In the genomic region with DNA sequence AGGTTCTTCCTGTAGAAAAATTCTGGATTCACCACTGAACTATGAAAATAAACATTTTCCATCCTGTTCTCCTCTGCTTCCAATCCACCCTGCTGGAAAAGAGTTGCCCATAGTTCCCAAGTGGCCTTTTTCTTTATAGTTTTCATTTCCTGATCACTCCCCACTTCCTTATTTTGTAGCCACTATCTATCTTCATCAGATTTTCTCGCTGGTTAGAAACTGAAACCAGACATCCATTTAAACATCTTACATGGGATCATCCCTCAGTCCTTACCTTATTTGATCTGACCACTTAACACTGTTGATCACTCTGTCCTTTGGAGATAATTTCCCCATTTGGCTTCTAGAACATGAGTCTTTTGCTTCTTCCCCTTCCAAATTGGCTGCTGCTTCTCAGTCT, we compare ENCODE assay signal across 1 cellular context.
TF ChIP-seq lines count a peak whose summit lies in the region.

No MANE protein-coding gene starts in this region.

TF ChIP-seq in GM12878, 131 proteins besides CTCF, POLR2A, EP300 and RAD21 (continued from another document):
- TF ChIP-seq, protein P1, sequence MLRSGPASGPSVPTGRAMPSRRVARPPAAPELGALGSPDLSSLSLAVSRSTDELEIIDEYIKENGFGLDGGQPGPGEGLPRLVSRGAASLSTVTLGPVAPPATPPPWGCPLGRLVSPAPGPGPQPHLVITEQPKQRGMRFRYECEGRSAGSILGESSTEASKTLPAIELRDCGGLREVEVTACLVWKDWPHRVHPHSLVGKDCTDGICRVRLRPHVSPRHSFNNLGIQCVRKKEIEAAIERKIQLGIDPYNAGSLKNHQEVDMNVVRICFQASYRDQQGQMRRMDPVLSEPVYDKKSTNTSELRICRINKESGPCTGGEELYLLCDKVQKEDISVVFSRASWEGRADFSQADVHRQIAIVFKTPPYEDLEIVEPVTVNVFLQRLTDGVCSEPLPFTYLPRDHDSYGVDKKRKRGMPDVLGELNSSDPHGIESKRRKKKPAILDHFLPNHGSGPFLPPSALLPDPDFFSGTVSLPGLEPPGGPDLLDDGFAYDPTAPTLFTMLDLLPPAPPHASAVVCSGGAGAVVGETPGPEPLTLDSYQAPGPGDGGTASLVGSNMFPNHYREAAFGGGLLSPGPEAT (IDR thresholded peaks at IDR 0.05; ENCODE audit: low read depth), result no peak
- TF ChIP-seq, protein P2, sequence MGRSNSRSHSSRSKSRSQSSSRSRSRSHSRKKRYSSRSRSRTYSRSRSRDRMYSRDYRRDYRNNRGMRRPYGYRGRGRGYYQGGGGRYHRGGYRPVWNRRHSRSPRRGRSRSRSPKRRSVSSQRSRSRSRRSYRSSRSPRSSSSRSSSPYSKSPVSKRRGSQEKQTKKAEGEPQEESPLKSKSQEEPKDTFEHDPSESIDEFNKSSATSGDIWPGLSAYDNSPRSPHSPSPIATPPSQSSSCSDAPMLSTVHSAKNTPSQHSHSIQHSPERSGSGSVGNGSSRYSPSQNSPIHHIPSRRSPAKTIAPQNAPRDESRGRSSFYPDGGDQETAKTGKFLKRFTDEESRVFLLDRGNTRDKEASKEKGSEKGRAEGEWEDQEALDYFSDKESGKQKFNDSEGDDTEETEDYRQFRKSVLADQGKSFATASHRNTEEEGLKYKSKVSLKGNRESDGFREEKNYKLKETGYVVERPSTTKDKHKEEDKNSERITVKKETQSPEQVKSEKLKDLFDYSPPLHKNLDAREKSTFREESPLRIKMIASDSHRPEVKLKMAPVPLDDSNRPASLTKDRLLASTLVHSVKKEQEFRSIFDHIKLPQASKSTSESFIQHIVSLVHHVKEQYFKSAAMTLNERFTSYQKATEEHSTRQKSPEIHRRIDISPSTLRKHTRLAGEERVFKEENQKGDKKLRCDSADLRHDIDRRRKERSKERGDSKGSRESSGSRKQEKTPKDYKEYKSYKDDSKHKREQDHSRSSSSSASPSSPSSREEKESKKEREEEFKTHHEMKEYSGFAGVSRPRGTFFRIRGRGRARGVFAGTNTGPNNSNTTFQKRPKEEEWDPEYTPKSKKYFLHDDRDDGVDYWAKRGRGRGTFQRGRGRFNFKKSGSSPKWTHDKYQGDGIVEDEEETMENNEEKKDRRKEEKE (IDR thresholded peaks at IDR 0.05), result no peak
- TF ChIP-seq, protein P3, sequence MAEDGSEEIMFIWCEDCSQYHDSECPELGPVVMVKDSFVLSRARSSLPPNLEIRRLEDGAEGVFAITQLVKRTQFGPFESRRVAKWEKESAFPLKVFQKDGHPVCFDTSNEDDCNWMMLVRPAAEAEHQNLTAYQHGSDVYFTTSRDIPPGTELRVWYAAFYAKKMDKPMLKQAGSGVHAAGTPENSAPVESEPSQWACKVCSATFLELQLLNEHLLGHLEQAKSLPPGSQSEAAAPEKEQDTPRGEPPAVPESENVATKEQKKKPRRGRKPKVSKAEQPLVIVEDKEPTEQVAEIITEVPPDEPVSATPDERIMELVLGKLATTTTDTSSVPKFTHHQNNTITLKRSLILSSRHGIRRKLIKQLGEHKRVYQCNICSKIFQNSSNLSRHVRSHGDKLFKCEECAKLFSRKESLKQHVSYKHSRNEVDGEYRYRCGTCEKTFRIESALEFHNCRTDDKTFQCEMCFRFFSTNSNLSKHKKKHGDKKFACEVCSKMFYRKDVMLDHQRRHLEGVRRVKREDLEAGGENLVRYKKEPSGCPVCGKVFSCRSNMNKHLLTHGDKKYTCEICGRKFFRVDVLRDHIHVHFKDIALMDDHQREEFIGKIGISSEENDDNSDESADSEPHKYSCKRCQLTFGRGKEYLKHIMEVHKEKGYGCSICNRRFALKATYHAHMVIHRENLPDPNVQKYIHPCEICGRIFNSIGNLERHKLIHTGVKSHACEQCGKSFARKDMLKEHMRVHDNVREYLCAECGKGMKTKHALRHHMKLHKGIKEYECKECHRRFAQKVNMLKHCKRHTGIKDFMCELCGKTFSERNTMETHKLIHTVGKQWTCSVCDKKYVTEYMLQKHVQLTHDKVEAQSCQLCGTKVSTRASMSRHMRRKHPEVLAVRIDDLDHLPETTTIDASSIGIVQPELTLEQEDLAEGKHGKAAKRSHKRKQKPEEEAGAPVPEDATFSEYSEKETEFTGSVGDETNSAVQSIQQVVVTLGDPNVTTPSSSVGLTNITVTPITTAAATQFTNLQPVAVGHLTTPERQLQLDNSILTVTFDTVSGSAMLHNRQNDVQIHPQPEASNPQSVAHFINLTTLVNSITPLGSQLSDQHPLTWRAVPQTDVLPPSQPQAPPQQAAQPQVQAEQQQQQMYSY (CRISPR knock-in tag; IDR thresholded peaks at IDR 0.05), result no peak
- TF ChIP-seq SPI1 (IDR thresholded peaks at IDR 0.05; ENCODE audit: borderline replicate concordance, insufficient read depth, low read depth, low read length) (peak; percentile 18; the same call in 1 of the 2 replicates), GATAD2B (conservative IDR thresholded peaks at IDR 0.05; ENCODE audit: low read depth) (no peak)
- TF ChIP-seq, protein P4, sequence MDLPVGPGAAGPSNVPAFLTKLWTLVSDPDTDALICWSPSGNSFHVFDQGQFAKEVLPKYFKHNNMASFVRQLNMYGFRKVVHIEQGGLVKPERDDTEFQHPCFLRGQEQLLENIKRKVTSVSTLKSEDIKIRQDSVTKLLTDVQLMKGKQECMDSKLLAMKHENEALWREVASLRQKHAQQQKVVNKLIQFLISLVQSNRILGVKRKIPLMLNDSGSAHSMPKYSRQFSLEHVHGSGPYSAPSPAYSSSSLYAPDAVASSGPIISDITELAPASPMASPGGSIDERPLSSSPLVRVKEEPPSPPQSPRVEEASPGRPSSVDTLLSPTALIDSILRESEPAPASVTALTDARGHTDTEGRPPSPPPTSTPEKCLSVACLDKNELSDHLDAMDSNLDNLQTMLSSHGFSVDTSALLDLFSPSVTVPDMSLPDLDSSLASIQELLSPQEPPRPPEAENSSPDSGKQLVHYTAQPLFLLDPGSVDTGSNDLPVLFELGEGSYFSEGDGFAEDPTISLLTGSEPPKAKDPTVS (IDR thresholded peaks at IDR 0.05; ENCODE audit: low read depth, low read length), result no peak
